ENCODE assay signal across 1 cellular context in the genomic region with DNA sequence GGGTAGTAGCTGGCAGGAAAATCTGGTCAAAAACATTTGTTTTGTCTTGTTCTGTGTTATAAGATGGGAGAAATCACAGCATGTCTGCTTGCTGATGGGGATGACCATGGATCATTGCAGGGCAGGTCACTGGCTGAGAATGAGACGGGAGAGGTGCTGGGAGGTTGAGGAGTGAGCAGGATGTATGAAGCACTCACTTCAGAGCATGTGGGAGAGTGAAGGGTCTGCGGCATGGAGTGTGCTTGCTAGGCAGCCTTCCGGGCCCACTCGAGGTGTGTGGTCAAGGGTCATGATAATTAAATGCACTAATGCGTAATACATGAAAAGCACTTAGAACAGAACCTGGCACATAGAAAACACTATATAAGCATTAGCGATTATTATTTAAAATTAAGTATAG.
TF ChIP-seq lines count a peak whose summit lies in the region.

No MANE protein-coding gene starts in this region.

TF ChIP-seq in K562, 482 proteins besides CTCF, POLR2A, EP300 and RAD21 (continued from another document):
- TF ChIP-seq, protein P1, sequence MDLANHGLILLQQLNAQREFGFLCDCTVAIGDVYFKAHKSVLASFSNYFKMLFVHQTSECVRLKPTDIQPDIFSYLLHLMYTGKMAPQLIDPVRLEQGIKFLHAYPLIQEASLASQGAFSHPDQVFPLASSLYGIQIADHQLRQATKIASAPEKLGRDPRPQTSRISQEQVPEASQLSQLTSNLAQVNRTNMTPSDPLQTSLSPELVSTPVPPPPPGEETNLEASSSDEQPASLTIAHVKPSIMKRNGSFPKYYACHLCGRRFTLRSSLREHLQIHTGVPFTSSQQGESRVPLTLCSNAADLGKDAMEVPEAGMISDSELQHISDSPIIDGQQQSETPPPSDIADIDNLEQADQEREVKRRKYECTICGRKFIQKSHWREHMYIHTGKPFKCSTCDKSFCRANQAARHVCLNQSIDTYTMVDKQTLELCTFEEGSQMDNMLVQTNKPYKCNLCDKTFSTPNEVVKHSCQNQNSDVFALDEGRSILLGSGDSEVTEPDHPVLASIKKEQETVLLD (IDR thresholded peaks at IDR 0.05) = no peak
- TF ChIP-seq KDM1A (IDR thresholded peaks at IDR 0.05) = peak in 1 of 2 experiments; percentile 34; a peak in 1 of 4 replicates
